In genomic region chr16:88385831-88386815, GRCh38 we compare ENCODE assay signal across 18 cellular contexts.
"Had no signal": no experiment of that assay in that cellular context is flagged by ENCODE, and none has a peak within 500 bp of the region (broad histone marks: within the 10 kb centered on the region; RNA-seq: fewer than 3 reads in every experiment).

No MANE protein-coding gene starts in this region.

- H3K36me3 ChIP-seq: thoracic aorta had no signal

- H3K4me1 ChIP-seq: foreskin keratinocyte had no signal

- H3K27ac ChIP-seq: foreskin keratinocyte, thoracic aorta had no signal

- H3K4me3 Mint-ChIP-seq: activated B cell treated with CpG ODN at 0.5 μM for 24 hours; activated CD8-positive, alpha-beta T cell treated with anti-CD3 and anti-CD28 coated beads for 36 hours; central memory CD8-positive, alpha-beta T cell; memory B cell; T-helper 2 cell treated with Interferon-gamma antibody and Interleukin-4, amounts not matched to agents 5 μg/mL and 100 μg/mL, for 36 hours had no signal

- H3K9me3 ChIP-seq: body of pancreas, thoracic aorta had no signal

- H3K36me3 Mint-ChIP-seq: activated naive CD4-positive, alpha-beta T cell treated with anti-CD3 and anti-CD28 coated beads, Interleukin-2, amount 50 U/mL, for 72 hours; memory B cell had no signal

- H3K27ac Mint-ChIP-seq: activated B cell treated with CpG ODN at 0.5 μM for 24 hours; activated CD8-positive, alpha-beta T cell treated with anti-CD3 and anti-CD28 coated beads for 36 hours; activated naive CD4-positive, alpha-beta T cell treated with anti-CD3 and anti-CD28 coated beads, Interleukin-2, amount 50 U/mL, for 72 hours; memory B cell; naive thymus-derived CD8-positive, alpha-beta T cell; progenitor cell of endocrine pancreas; T-helper 2 cell treated with Interferon-gamma antibody and Interleukin-4, amounts not matched to agents 5 μg/mL and 100 μg/mL, for 36 hours had no signal

- H3K4me3 ChIP-seq: body of pancreas, thoracic aorta had no signal

- H3K4me1 Mint-ChIP-seq: central memory CD8-positive, alpha-beta T cell had no signal

- ATAC-seq: activated CD8-positive, alpha-beta T cell treated with anti-CD3 and anti-CD28 coated beads for 36 hours; activated naive CD4-positive, alpha-beta T cell treated with anti-CD3 and anti-CD28 coated beads, Interleukin-2, amount 50 U/mL, for 72 hours; body of pancreas; foreskin keratinocyte; left colon; naive thymus-derived CD8-positive, alpha-beta T cell had no signal

- H3K9me3 Mint-ChIP-seq: activated B cell treated with CpG ODN at 0.5 μM for 24 hours; activated CD8-positive, alpha-beta T cell treated with anti-CD3 and anti-CD28 coated beads for 36 hours; activated naive CD4-positive, alpha-beta T cell treated with anti-CD3 and anti-CD28 coated beads, Interleukin-2, amount 50 U/mL, for 72 hours; central memory CD8-positive, alpha-beta T cell; memory B cell; naive thymus-derived CD8-positive, alpha-beta T cell; T-helper 2 cell treated with Interferon-gamma antibody and Interleukin-4, amounts not matched to agents 5 μg/mL and 100 μg/mL, for 36 hours had no signal

- DNase-seq: activated B cell treated with CpG ODN at 0.5 μM for 24 hours; activated CD4-positive, alpha-beta T cell treated with anti-CD3 and anti-CD28 coated beads for 48 hours; activated CD8-positive, alpha-beta T cell treated with anti-CD3 and anti-CD28 coated beads for 36 hours; activated effector memory CD4-positive, alpha-beta T cell treated with anti-CD3 and anti-CD28 coated beads, Interleukin-2, amount 50 U/mL, for 16 hours; activated T-cell treated with anti-CD3 and anti-CD28 coated beads, Interleukin-2, amount 50 U/mL, for 48 hours; body of pancreas; effector memory CD4-positive, alpha-beta T cell; foreskin keratinocyte; left colon; naive thymus-derived CD8-positive, alpha-beta T cell; nucleus accumbens; stimulated activated CD4-positive, alpha-beta T cell treated with anti-CD3 and anti-CD28 coated beads, Interleukin-1b, Interleukin-23, amount 100 ng/mL, for 48 hours had no signal
